8 cellular contexts compared by ENCODE assay signal in genomic region chr19:35856546-35857149, GRCh38. TPM values are rescaled to one million over a fixed set of nuclear protein-coding genes. Genes with fewer than 3 reads are reported as not detected.
DNase-seq lines count a peak whose midpoint lies in the region; ATAC-seq lines count a peak whose summit lies in the region.

Gene KIRREL2, plus strand, starts transcription at chr19:35856911. Its CDS starts 209 bp downstream, at chr19:35857120.

- peaks cover 66% of the 10 kb centered on the region for H3K27me3 Mint-ChIP-seq in activated T-cell treated with anti-CD3 and anti-CD28 coated beads, Interleukin-2, amount 50 U/mL, for 72 hours (ENCODE audit: low read depth)

- H3K4me1 ChIP-seq in skeletal muscle satellite cell (ENCODE audit: control insufficient read depth, insufficient read depth, low read length), result peaks cover 3% of the 10 kb centered on the region

- peak within 1 kb of the TSS; percentile 64 for H3K4me3 ChIP-seq in skeletal muscle satellite cell (ENCODE audit: low read length)

- peak; percentile 10 to 18 for DNase-seq in AML-193 (lab: John Stamatoyannopoulos, UW)
- DNase-seq in KBM-7, result peak; percentile 58
- DNase-seq in activated T-cell treated with anti-CD3 and anti-CD28 coated beads, Interleukin-2, amount 50 U/mL, for 72 hours, result peak; percentile 48 to 62
- no peak for DNase-seq in left cardiac atrium
- no peak for DNase-seq in COR-L47 (lab: John Stamatoyannopoulos, UW)
- no peak for DNase-seq in middle frontal gyrus (ENCODE audit: extremely low spot score, low spot score)
- DNase-seq in ureter (ENCODE audit: low spot score), result no peak

- H3K4me1 Mint-ChIP-seq in activated T-cell treated with anti-CD3 and anti-CD28 coated beads, Interleukin-2, amount 50 U/mL, for 72 hours (ENCODE audit: low read depth), result peaks cover 13% of the 10 kb centered on the region

- peaks cover 89% of the 10 kb centered on the region for H3K27me3 ChIP-seq in skeletal muscle satellite cell (ENCODE audit: control insufficient read depth, insufficient read depth, low read length)

- H3K4me2 ChIP-seq in skeletal muscle satellite cell (ENCODE audit: low read length), result peak within 1 kb of the TSS; percentile 79

- intact Hi-C loops in left cardiac atrium (cut with DNase I), result no loop called here

- H3K9ac ChIP-seq in skeletal muscle satellite cell (ENCODE audit: low read depth, low read length), result no peak within 1 kb of the TSS

- no peak within 1 kb of the TSS for H3K27ac Mint-ChIP-seq in activated T-cell treated with anti-CD3 and anti-CD28 coated beads, Interleukin-2, amount 50 U/mL, for 72 hours

- no peaks in the 10 kb centered on the region for H3K9me3 ChIP-seq in skeletal muscle satellite cell (replicated peaks; ENCODE audit: low read length)

- in situ Hi-C loops in KBM-7 (cut with MboI; ENCODE audit: low pct_unique_long_range_greater_than_20kb, low sequenced_read_pairs), result no loop called here

- peak within 1 kb of the TSS; percentile 68 to 86 for H3K4me3 Mint-ChIP-seq in activated T-cell treated with anti-CD3 and anti-CD28 coated beads, Interleukin-2, amount 50 U/mL, for 72 hours

- no peaks in the 10 kb centered on the region for H3K36me3 ChIP-seq in skeletal muscle satellite cell (ENCODE audit: insufficient read depth, low read length)

- ATAC-seq in activated T-cell treated with anti-CD3 and anti-CD28 coated beads, Interleukin-2, amount 50 U/mL, for 72 hours (replicated peaks in 1 of 2), result peak; percentile 68 to 80
- peak; percentile 18 to 56 for ATAC-seq in left cardiac atrium

- H3K36me3 Mint-ChIP-seq in activated T-cell treated with anti-CD3 and anti-CD28 coated beads, Interleukin-2, amount 50 U/mL, for 72 hours (ENCODE audit: insufficient read depth in 2 of 2), result no peaks in the 10 kb centered on the region

- H3K9me3 Mint-ChIP-seq in activated T-cell treated with anti-CD3 and anti-CD28 coated beads, Interleukin-2, amount 50 U/mL, for 72 hours, result no peaks in the 10 kb centered on the region

RNA-seq across cellular contexts. Expression of gene KIRREL2, which starts in this region (rescaled TPM):
- total RNA-seq in activated T-cell treated with anti-CD3 and anti-CD28 coated beads, Interleukin-2, amount 50 U/mL, for 72 hours, result 1 to 10 TPM; 3.0 to 5.6 TPM
- total RNA-seq in left cardiac atrium (under 1 TPM in 1 of 2 donors, not detected in 1; 0.06 TPM), ureter (not detected)
- 0.22 TPM in 1 of 2 replicates, not detected in the other for total RNA-seq in skeletal muscle satellite cell (2012; rRNA removed)

Comparison
In these comparisons a context has a peak if more than half of its experiments do, and no peak if none do; other contexts are left out.
1. Peak in ATAC-seq in left cardiac atrium; RNA of the gene not detected or under 1 TPM.
2. DNase-seq: peak in AML-193 (2 of 2), KBM-7 (single experiment) and activated T-cell treated with anti-CD3 and anti-CD28 coated beads, Interleukin-2, amount 50 U/mL, for 72 hours (2 of 2); none in left cardiac atrium (single experiment), COR-L47 (single experiment), middle frontal gyrus (single experiment) and ureter (single experiment).